In genomic region chr4:159134422-159134821, GRCh38 we compare ENCODE assay signal across 20 cellular contexts. TPM values are rescaled to one million over a fixed set of nuclear protein-coding genes. Genes with fewer than 3 reads are reported as not detected.
DNase-seq lines count a peak whose midpoint lies in the region; ATAC-seq, FAIRE-seq and TF ChIP-seq lines count a peak whose summit lies in the region.
"Had no signal": no experiment of that assay in that cellular context is flagged by ENCODE, and none has a peak within 500 bp of the region (broad histone marks: within the 10 kb centered on the region; RNA-seq: fewer than 3 reads in every experiment).

No MANE protein-coding gene starts in this region.

- H3K4me3 ChIP-seq in DOHH2 (ENCODE audit: low read length) (no peak overlapping the region), OCI-LY3 (ENCODE audit: low read length) (no peak overlapping the region)

- no peak overlapping the region for H3K4me3 Mint-ChIP-seq in memory B cell
- H3K4me3 Mint-ChIP-seq in activated T-helper 17 cell treated with anti-CD3 and anti-CD28 coated beads, Interleukin-2, amount 50 U/mL, for 72 hours: no peak overlapping the region
- H3K4me3 Mint-ChIP-seq: B cell; CD4-positive, alpha-beta memory T cell; HFFc6 had no signal

- no peak overlapping the region for H3K9ac ChIP-seq in OCI-LY3 (ENCODE audit: low read length)

- H3K9me3 ChIP-seq in DOHH2 (ENCODE audit: control insufficient read depth, insufficient read depth, low read length) (no peaks in the 10 kb centered on the region), OCI-LY3 (ENCODE audit: insufficient read depth, low read length) (no peaks in the 10 kb centered on the region)

- H3K27me3 Mint-ChIP-seq in memory B cell: no peaks in the 10 kb centered on the region
- H3K27me3 Mint-ChIP-seq in activated T-helper 17 cell treated with anti-CD3 and anti-CD28 coated beads, Interleukin-2, amount 50 U/mL, for 72 hours: no peaks in the 10 kb centered on the region
- H3K27me3 Mint-ChIP-seq: B cell; CD4-positive, alpha-beta memory T cell had no signal

- H3K9me2 ChIP-seq in DOHH2 (replicated peaks; ENCODE audit: control insufficient read depth, low read length): no peaks in the 10 kb centered on the region

- ATAC-seq in memory B cell (ENCODE audit: low read depth): peak; percentile 26
- ATAC-seq in activated T-helper 17 cell treated with anti-CD3 and anti-CD28 coated beads, Interleukin-2, amount 50 U/mL, for 72 hours (replicated peaks): no peak

- H3K27ac ChIP-seq in DOHH2 (ENCODE audit: low read depth, low read length) (no peak overlapping the region), OCI-LY3 (ENCODE audit: low read length) (no peak overlapping the region)

- peaks cover 21% of the 10 kb centered on the region for H3K4me1 Mint-ChIP-seq in memory B cell
- peaks cover 26% of the 10 kb centered on the region for H3K4me1 Mint-ChIP-seq in activated T-helper 17 cell treated with anti-CD3 and anti-CD28 coated beads, Interleukin-2, amount 50 U/mL, for 72 hours

- peak; percentile 85 for FAIRE-seq in GM19239 (lab: Jason Lieb, UNC)
- FAIRE-seq: A204.1, D721Med had no signal

- H2AFZ ChIP-seq in OCI-LY3 (ENCODE audit: low read depth, low read length): no peak overlapping the region

- no peaks in the 10 kb centered on the region for H3K9me3 Mint-ChIP-seq in memory B cell
- H3K9me3 Mint-ChIP-seq in activated T-helper 17 cell treated with anti-CD3 and anti-CD28 coated beads, Interleukin-2, amount 50 U/mL, for 72 hours: no peaks in the 10 kb centered on the region
- H3K9me3 Mint-ChIP-seq: CD4-positive, alpha-beta memory T cell; HFFc6 had no signal

- H3K36me3 ChIP-seq in DOHH2 (ENCODE audit: control insufficient read depth, low read length) (no peaks in the 10 kb centered on the region), OCI-LY3 (replicated peaks; ENCODE audit: low read depth, low read length) (no peaks in the 10 kb centered on the region)

- H4K20me1 ChIP-seq in DOHH2 (ENCODE audit: control insufficient read depth, insufficient read depth, low read depth, low read length) (no peaks in the 10 kb centered on the region), OCI-LY3 (ENCODE audit: insufficient read depth, low read length) (peaks cover 8% of the 10 kb centered on the region; the same call in 1 of the 2 replicates)

- H3K4me1 ChIP-seq in DOHH2 (ENCODE audit: control insufficient read depth, low read length) (peaks cover 30% of the 10 kb centered on the region), OCI-LY3 (ENCODE audit: low read length) (peaks cover 9% of the 10 kb centered on the region)

- H3K4me2 ChIP-seq in DOHH2 (ENCODE audit: low read length) (peak overlapping the region; percentile 22; the same call in 1 of the 2 replicates), OCI-LY3 (ENCODE audit: low read length) (peak overlapping the region; percentile 15; the same call in 1 of the 2 replicates)

- DNase-seq in GM19239 (ENCODE audit: insufficient read length, low spot score) (no peak), memory B cell (ENCODE audit: low spot score in 2 of 2) (no peak), OCI-M2 (lab: John Stamatoyannopoulos, UW; ENCODE audit: unreplicated experiment) (no peak), NCI-H1048 (lab: John Stamatoyannopoulos, UW) (no peak)
- DNase-seq: C1 segment of cervical spinal cord; CD4-positive, alpha-beta memory T cell; COR-L47; DMS153; DND-41; GF-D8; HCEC 1CT; HFFc6; IMR-90; KBM-7 had no signal

- H3K27ac Mint-ChIP-seq in memory B cell: no peak overlapping the region
- H3K27ac Mint-ChIP-seq in activated T-helper 17 cell treated with anti-CD3 and anti-CD28 coated beads, Interleukin-2, amount 50 U/mL, for 72 hours: no peak overlapping the region
- H3K27ac Mint-ChIP-seq: B cell; CD4-positive, alpha-beta memory T cell; HFFc6 had no signal

- H3K27me3 ChIP-seq in DOHH2 (ENCODE audit: control insufficient read depth, low read length) (no peaks in the 10 kb centered on the region), OCI-LY3 (ENCODE audit: low read depth, low read length) (no peaks in the 10 kb centered on the region)

- peaks cover 3% of the 10 kb centered on the region for H3K36me3 Mint-ChIP-seq in memory B cell
- no peaks in the 10 kb centered on the region for H3K36me3 Mint-ChIP-seq in activated T-helper 17 cell treated with anti-CD3 and anti-CD28 coated beads, Interleukin-2, amount 50 U/mL, for 72 hours (ENCODE audit: low read depth)
- H3K36me3 Mint-ChIP-seq: CD4-positive, alpha-beta memory T cell had no signal

- H3K79me2 ChIP-seq in DOHH2 (ENCODE audit: control insufficient read depth, low read length): peaks cover 56% of the 10 kb centered on the region
- H3K79me2 ChIP-seq in OCI-LY3 (ENCODE audit: low read length): no peaks in the 10 kb centered on the region

- H3F3A ChIP-seq in DOHH2 (ENCODE audit: control insufficient read depth, insufficient read depth): no peaks in the 10 kb centered on the region

- no peak for TF ChIP-seq CTCF in DOHH2 (IDR thresholded peaks at IDR 0.05; ENCODE audit: low read depth, low read length, poor library complexity, severe bottlenecking)
- TF ChIP-seq CTCF in OCI-LY3 (IDR thresholded peaks at IDR 0.05; ENCODE audit: low read depth, low read length): no peak

RNA-seq across cellular contexts. Expression of gene RAPGEF2, which starts 31.5 kb away (rescaled TPM):
- 10 to 100 TPM; 22.8 to 25.1 TPM for total RNA-seq in activated T-helper 17 cell treated with anti-CD3 and anti-CD28 coated beads, Interleukin-2, amount 50 U/mL, for 72 hours
